7 cellular contexts compared by ENCODE assay signal in the genomic region with DNA sequence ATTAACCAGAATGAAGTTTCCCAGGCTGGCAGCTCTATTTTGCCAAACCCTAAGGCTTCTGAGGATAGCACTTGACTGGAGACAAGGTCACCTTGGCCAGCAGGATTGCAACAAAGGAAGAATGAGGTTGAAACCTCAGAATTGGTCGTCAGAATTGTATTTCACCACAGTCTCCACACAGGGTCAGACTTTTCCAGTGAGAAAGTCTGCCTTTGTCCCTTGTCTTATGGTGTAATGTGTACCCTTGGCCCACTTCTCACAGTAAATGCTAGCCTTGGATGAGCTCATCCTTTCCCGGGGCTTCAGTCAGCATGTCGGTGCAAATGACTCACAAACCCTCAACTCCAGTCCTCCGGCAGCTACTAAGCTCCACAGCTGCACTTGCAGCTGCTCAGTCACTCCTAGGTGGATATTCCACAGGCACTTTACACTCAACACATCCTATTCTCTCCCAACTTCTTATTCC. TPM values are rescaled to one million over a fixed set of nuclear protein-coding genes. Genes with fewer than 3 reads are reported as not detected.
A peak's percentile ranks its signal among the peaks of the same experiment; 100 is the strongest.
DNase-seq lines count a peak whose midpoint lies in the region; ATAC-seq, FAIRE-seq and TF ChIP-seq lines count a peak whose summit lies in the region.

No MANE protein-coding gene starts in this region.

- peaks cover 0 to 9% of the 10 kb centered on the region in 2 donors for H3K36me3 ChIP-seq in body of pancreas (replicated peaks in 1 of 2; ENCODE audit: insufficient read depth in 1 of 2, low read depth in 2 of 2)
- peaks cover 4 to 8% of the 10 kb centered on the region in 2 donors for H3K36me3 ChIP-seq in kidney (ENCODE audit: control insufficient read depth in 1 of 2, insufficient read depth in 2 of 2, low read length in 2 of 2)
- peaks cover 3 to 25% (median 19%) of the 10 kb centered on the region in 4 donors for H3K36me3 ChIP-seq in stomach

- no peak overlapping the region for H3K4me3 ChIP-seq in body of pancreas
- H3K4me3 ChIP-seq in kidney (ENCODE audit: low read length in 2 of 2): no peak overlapping the region
- no peak overlapping the region for H3K4me3 ChIP-seq in stomach

- WGBS in body of pancreas, 2 donors: 3 to 10% methylated on average over 4 of the region's 4 CpGs
- 20 to 33% (median 23%) methylated on average over 4 of the region's 4 CpGs for WGBS in stomach, 5 donors

- H3K9me3 ChIP-seq in body of pancreas (no peaks in the 10 kb centered on the region), kidney (ENCODE audit: control insufficient read depth in 1 of 2, low read length in 2 of 2) (no peaks in the 10 kb centered on the region), stomach (no peaks in the 10 kb centered on the region)

- intact Hi-C loops in body of pancreas (cut with DNase I) (loop anchor here (10.0 kb wide), 1 partner anchor 540 kb away; no protein-coding TSS in a partner anchor), kidney (cut with DNase I) (no loop called here), stomach (cut with DNase I; ENCODE audit: low total_unique reads) (no loop called here)

- peak; percentile 96 for FAIRE-seq in kidney (lab: Jason Lieb, UNC)

- TF ChIP-seq CTCF in body of pancreas (IDR thresholded peaks at IDR 0.05): peak in 4 of 7 experiments; percentile 32 to 48 (median 44)
- TF ChIP-seq CTCF in kidney (IDR thresholded peaks at IDR 0.05; ENCODE audit: borderline replicate concordance, extremely low read depth, insufficient read depth): peak; percentile 20
- TF ChIP-seq CTCF in stomach (IDR thresholded peaks at IDR 0.05): no peak

- H3K27me3 ChIP-seq in body of pancreas: no peaks in the 10 kb centered on the region
- no peaks in the 10 kb centered on the region for H3K27me3 ChIP-seq in stomach

- H3K27ac ChIP-seq in body of pancreas (peak overlapping the region; percentile 40 to 75 (median 70)), kidney (ENCODE audit: low read depth in 2 of 2, low read length in 2 of 2) (peak overlapping the region; percentile 75 to 81), stomach (peak overlapping the region in 4 of 5 donors; percentile 26 to 78 (median 66))

- TF ChIP-seq POLR2A in body of pancreas (IDR thresholded peaks at IDR 0.05): peak in 2 of 3 donors; percentile 34 to 43
- no peak for TF ChIP-seq POLR2A in stomach (IDR thresholded peaks at IDR 0.05)

- peak; percentile 47 for ATAC-seq in GM21423 (IDR thresholded peaks at IDR 0.05; ENCODE audit: unreplicated experiment)
- peak; percentile 94 for ATAC-seq in body of pancreas

- TF ChIP-seq EP300 in stomach (IDR thresholded peaks at IDR 0.05): no peak

- H3K4me1 ChIP-seq in body of pancreas (peaks cover 32% of the 10 kb centered on the region), kidney (ENCODE audit: control insufficient read depth in 1 of 2, insufficient read depth in 1 of 2, low read depth in 1 of 2, low read length in 2 of 2) (peaks cover 25 to 26% of the 10 kb centered on the region in 2 donors), stomach (peaks cover 5 to 38% (median 20%) of the 10 kb centered on the region in 4 donors)

- DNase-seq in NCI-H226: peak; percentile 85
- DNase-seq in body of pancreas: peak; percentile 59 to 86 (median 72)
- no peak for DNase-seq in kidney
- DNase-seq in stomach: peak; percentile 29
- no peak for DNase-seq in NCI-H82 treated with DMSO at 0.1 percent for 48 hours (lab: John Stamatoyannopoulos, UW; ENCODE audit: unreplicated experiment)
- no peak for DNase-seq in activated CD4-positive, CD25-positive, alpha-beta regulatory T cell treated with anti-CD3 and anti-CD28 coated beads, Interleukin-2, amount 50 U/mL, for 72 hours

- H3K9ac ChIP-seq in kidney (ENCODE audit: low read length in 2 of 2): peak overlapping the region; percentile 11 to 29

RNA-seq across cellular contexts. Expression of a gene that starts 19.7 kb away (rescaled TPM):
- total RNA-seq in body of pancreas (10 to 100 TPM; 77.1 to 97.5 TPM), kidney (132 TPM), stomach (100 to 1,000 TPM in 1 of 5 donors, 10 to 100 TPM in 4; 30.4 to 190 (median 77.1) TPM)
- polyA plus RNA-seq in kidney (ENCODE audit: insufficient read depth, low read depth, low replicate concordance) (150 TPM), stomach (10 to 100 TPM; 70.1 to 82.5 (median 76.6) TPM)

Comparison
In these comparisons a context has a peak if more than half of its experiments do, and no peak if none do; other contexts are left out.
1. DNase-seq: peak in NCI-H226 (single experiment), body of pancreas (4 of 4) and stomach (single experiment); none in kidney (single experiment), NCI-H82 treated with DMSO at 0.1 percent for 48 hours (single experiment) and activated CD4-positive, CD25-positive, alpha-beta regulatory T cell treated with anti-CD3 and anti-CD28 coated beads, Interleukin-2, amount 50 U/mL, for 72 hours (single experiment).
2. CTCF ChIP-seq: peak in body of pancreas (4 of 7) and kidney (single experiment); none in stomach (0 of 7).
3. POLR2A ChIP-seq: peak in body of pancreas (2 of 3); none in stomach (0 of 4).
4. Peak in every context shown above with its lines, with median percentiles within 50 percentile points of each other: H3K27ac ChIP-seq.